Comparison of ENCODE assay signal across 9 cellular contexts in the genomic region with DNA sequence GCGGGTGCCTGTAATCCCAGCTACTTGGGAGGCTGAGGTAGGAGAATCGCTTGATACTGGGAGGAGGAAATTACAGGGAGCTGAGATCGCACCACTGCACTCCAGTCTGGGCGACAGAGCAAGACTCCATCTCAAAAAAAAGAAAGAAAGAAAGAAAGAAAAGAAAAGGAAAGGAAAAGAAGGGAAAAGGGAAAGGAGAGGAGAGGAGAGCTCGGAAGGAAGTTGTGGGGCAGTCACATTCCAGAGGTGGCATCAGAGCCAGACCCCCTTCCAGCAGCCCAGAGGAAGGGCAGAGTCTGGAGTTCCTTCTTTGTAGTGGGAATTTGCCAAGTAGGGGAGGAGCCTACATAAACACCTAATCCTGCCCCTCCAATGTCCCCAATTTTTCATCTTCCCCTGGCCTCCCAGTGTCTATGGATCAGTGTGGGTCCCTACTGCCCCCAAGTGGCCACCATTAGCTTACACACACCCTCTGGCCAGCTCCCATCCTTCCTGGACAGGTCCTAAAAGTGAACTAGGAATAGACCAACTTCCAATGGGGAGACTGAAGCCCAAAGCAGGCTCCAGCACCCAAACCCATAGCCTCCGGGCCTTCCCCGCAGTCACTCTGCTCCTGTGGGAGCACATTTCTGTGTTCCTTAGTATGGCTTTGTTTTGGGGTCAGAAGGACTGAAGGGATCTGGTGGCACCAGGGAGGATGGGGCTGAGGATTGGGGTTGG. TPM values are rescaled to one million over a fixed set of nuclear protein-coding genes. Genes with fewer than 3 reads are reported as not detected.
DNase-seq lines count a peak whose midpoint lies in the region; ATAC-seq, FAIRE-seq and TF ChIP-seq lines count a peak whose summit lies in the region.
"Had no signal": no experiment of that assay in that cellular context is flagged by ENCODE, and none has a peak within 500 bp of the region (broad histone marks: within the 10 kb centered on the region; RNA-seq: fewer than 3 reads in every experiment).

No MANE protein-coding gene starts in this region.

- H2AFZ ChIP-seq in MM.1S (ENCODE audit: low read length) = no peak overlapping the region

- peak; percentile 80 to 81 for ATAC-seq in lower lobe of right lung

- no peaks in the 10 kb centered on the region for H3K9me2 ChIP-seq in MM.1S (replicated peaks; ENCODE audit: insufficient read depth, low read length)

- H3K4me3 ChIP-seq in MM.1S (ENCODE audit: low read length) (no peak overlapping the region), lower lobe of right lung (no peak overlapping the region)
- H3K4me3 ChIP-seq in effector memory CD4-positive, alpha-beta T cell (ENCODE audit: insufficient read depth, low read depth, low read length, poor library complexity, severe bottlenecking) = no peak overlapping the region

- H3K27me3 ChIP-seq in MM.1S (replicated peaks; ENCODE audit: insufficient read depth, low read length) (peaks cover 20% of the 10 kb centered on the region), lower lobe of right lung (ENCODE audit: low read depth) (peaks cover 44% of the 10 kb centered on the region)
- peaks cover 24% of the 10 kb centered on the region for H3K27me3 ChIP-seq in effector memory CD4-positive, alpha-beta T cell (replicated peaks; ENCODE audit: control insufficient read depth, insufficient read depth, low read length, poor library complexity, severe bottlenecking)

- no peaks in the 10 kb centered on the region for H4K20me1 ChIP-seq in MM.1S (ENCODE audit: insufficient read depth, low read length)

- no peak overlapping the region for H3K27ac ChIP-seq in MM.1S (ENCODE audit: low read length)
- H3K27ac ChIP-seq in lower lobe of right lung = no peak overlapping the region
- no peak overlapping the region for H3K27ac ChIP-seq in effector memory CD4-positive, alpha-beta T cell (ENCODE audit: insufficient read depth, low read length, poor library complexity, severe bottlenecking)

- no peak overlapping the region for H3K4me2 ChIP-seq in MM.1S (ENCODE audit: low read depth, low read length)

- peak; percentile 31 to 35 for DNase-seq in stimulated activated CD4-positive, alpha-beta T cell treated with anti-CD3 and anti-CD28 coated beads, Interleukin-2, amount 100 ng/mL, for 48 hours
- no peak for DNase-seq in stimulated activated CD4-positive, alpha-beta T cell treated with anti-CD3 and anti-CD28 coated beads, Interleukin-12 subunit alpha, Interleukin-12 subunit beta, amount 100 ng/mL, for 4 hours
- DNase-seq in MM.1S = peak; percentile 52
- peak; percentile 72 for DNase-seq in SK-N-DZ (ENCODE audit: low spot score)
- peak; percentile 76 for DNase-seq in ecto neural progenitor cell (ENCODE audit: low spot score)
- DNase-seq in lower lobe of right lung = no peak
- peak; percentile 73 for DNase-seq in urothelium cell line (ENCODE audit: low spot score)
- no peak for DNase-seq in effector memory CD4-positive, alpha-beta T cell

- H3K79me2 ChIP-seq in MM.1S (ENCODE audit: low read length) = no peaks in the 10 kb centered on the region

- no peaks in the 10 kb centered on the region for H3F3A ChIP-seq in MM.1S (ENCODE audit: insufficient read depth, low read length)

- H3K9me3 ChIP-seq in MM.1S (replicated peaks; ENCODE audit: insufficient read depth, low read length) = no peaks in the 10 kb centered on the region
- H3K9me3 ChIP-seq in lower lobe of right lung = no peaks in the 10 kb centered on the region
- no peaks in the 10 kb centered on the region for H3K9me3 ChIP-seq in effector memory CD4-positive, alpha-beta T cell (ENCODE audit: control insufficient read depth, low read length)

- H3K9ac ChIP-seq in MM.1S (ENCODE audit: low read length) = no peak overlapping the region

- no peaks in the 10 kb centered on the region for H3K36me3 ChIP-seq in MM.1S (replicated peaks; ENCODE audit: insufficient read depth, low read length)
- H3K36me3 ChIP-seq in lower lobe of right lung = no peaks in the 10 kb centered on the region
- no peaks in the 10 kb centered on the region for H3K36me3 ChIP-seq in effector memory CD4-positive, alpha-beta T cell (ENCODE audit: control insufficient read depth, insufficient read depth, low read length)

- TF ChIP-seq CTCF in MM.1S (IDR thresholded peaks at IDR 0.05; ENCODE audit: low read length) = peak; percentile 74
- TF ChIP-seq CTCF in lower lobe of right lung (IDR thresholded peaks at IDR 0.05) = peak; percentile 69

- H3K4me1 ChIP-seq in MM.1S (ENCODE audit: low read length) (no peaks in the 10 kb centered on the region), lower lobe of right lung (peaks cover 16% of the 10 kb centered on the region)
- peaks cover 9% of the 10 kb centered on the region for H3K4me1 ChIP-seq in effector memory CD4-positive, alpha-beta T cell (ENCODE audit: control insufficient read depth, insufficient read depth, low read length, poor library complexity, severe bottlenecking)

- intact Hi-C loops in lower lobe of right lung (cut with DNase I) = no loop called here

- no peak for FAIRE-seq in urothelium cell line (lab: Jason Lieb, UNC)
- FAIRE-seq: islet of Langerhans had no signal

RNA-seq across cellular contexts. Expression of a gene that starts 39.6 kb away (rescaled TPM):
- polyA plus RNA-seq in SK-N-DZ (2014; cell fraction: cytosol; rRNA removed) = 24.8 and 32.8 TPM in 2 replicates
- 8.4 and 14.6 TPM in 2 replicates for polyA plus RNA-seq in SK-N-DZ (2014; cell fraction: nucleus; rRNA removed)
- 609 TPM for total RNA-seq in lower lobe of right lung

Comparison
In these comparisons a context has a peak if more than half of its experiments do, and no peak if none do; other contexts are left out.
1. DNase-seq: peak in stimulated activated CD4-positive, alpha-beta T cell treated with anti-CD3 and anti-CD28 coated beads, Interleukin-2, amount 100 ng/mL, for 48 hours (2 of 2), MM.1S (single experiment), SK-N-DZ (single experiment), ecto neural progenitor cell (single experiment) and urothelium cell line (single experiment); none in stimulated activated CD4-positive, alpha-beta T cell treated with anti-CD3 and anti-CD28 coated beads, Interleukin-12 subunit alpha, Interleukin-12 subunit beta, amount 100 ng/mL, for 4 hours (single experiment), lower lobe of right lung (single experiment) and effector memory CD4-positive, alpha-beta T cell (0 of 3).